In the genomic region with DNA sequence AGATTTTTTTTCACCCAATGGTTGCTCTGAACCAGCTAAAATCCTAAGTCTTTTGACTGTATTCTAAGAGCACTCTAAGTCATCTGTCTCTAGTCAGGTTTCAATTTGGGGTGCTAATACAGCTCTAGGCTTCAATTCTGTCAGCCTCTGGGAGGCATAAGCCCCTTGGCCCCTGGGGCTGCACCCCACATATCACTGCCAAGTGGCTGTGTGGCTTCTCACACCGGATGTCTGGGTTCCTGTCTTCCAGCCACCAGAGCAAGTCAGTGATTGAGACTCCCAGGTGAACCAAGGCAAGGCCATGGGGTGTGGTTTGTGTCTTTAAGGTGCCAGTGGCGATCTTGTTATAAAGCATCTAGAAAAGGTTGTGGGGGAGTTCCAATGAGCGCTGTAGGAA, we compare ENCODE assay signal across 1 cellular context.
TF ChIP-seq lines count a peak whose summit lies in the region.

No MANE protein-coding gene starts in this region.

TF ChIP-seq in GM23338, 12 proteins besides CTCF, POLR2A, EP300 and RAD21:
- TF ChIP-seq, protein P1, sequence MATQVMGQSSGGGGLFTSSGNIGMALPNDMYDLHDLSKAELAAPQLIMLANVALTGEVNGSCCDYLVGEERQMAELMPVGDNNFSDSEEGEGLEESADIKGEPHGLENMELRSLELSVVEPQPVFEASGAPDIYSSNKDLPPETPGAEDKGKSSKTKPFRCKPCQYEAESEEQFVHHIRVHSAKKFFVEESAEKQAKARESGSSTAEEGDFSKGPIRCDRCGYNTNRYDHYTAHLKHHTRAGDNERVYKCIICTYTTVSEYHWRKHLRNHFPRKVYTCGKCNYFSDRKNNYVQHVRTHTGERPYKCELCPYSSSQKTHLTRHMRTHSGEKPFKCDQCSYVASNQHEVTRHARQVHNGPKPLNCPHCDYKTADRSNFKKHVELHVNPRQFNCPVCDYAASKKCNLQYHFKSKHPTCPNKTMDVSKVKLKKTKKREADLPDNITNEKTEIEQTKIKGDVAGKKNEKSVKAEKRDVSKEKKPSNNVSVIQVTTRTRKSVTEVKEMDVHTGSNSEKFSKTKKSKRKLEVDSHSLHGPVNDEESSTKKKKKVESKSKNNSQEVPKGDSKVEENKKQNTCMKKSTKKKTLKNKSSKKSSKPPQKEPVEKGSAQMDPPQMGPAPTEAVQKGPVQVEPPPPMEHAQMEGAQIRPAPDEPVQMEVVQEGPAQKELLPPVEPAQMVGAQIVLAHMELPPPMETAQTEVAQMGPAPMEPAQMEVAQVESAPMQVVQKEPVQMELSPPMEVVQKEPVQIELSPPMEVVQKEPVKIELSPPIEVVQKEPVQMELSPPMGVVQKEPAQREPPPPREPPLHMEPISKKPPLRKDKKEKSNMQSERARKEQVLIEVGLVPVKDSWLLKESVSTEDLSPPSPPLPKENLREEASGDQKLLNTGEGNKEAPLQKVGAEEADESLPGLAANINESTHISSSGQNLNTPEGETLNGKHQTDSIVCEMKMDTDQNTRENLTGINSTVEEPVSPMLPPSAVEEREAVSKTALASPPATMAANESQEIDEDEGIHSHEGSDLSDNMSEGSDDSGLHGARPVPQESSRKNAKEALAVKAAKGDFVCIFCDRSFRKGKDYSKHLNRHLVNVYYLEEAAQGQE (IDR thresholded peaks at IDR 0.05; ENCODE audit: unreplicated experiment), result no peak
- TF ChIP-seq ZNF114 (CRISPR knock-in tag; IDR thresholded peaks at IDR 0.05), result no peak
- TF ChIP-seq EZH2 (IDR thresholded peaks at IDR 0.05; ENCODE audit: low read depth, unreplicated experiment), result no peak
- TF ChIP-seq, protein P2, sequence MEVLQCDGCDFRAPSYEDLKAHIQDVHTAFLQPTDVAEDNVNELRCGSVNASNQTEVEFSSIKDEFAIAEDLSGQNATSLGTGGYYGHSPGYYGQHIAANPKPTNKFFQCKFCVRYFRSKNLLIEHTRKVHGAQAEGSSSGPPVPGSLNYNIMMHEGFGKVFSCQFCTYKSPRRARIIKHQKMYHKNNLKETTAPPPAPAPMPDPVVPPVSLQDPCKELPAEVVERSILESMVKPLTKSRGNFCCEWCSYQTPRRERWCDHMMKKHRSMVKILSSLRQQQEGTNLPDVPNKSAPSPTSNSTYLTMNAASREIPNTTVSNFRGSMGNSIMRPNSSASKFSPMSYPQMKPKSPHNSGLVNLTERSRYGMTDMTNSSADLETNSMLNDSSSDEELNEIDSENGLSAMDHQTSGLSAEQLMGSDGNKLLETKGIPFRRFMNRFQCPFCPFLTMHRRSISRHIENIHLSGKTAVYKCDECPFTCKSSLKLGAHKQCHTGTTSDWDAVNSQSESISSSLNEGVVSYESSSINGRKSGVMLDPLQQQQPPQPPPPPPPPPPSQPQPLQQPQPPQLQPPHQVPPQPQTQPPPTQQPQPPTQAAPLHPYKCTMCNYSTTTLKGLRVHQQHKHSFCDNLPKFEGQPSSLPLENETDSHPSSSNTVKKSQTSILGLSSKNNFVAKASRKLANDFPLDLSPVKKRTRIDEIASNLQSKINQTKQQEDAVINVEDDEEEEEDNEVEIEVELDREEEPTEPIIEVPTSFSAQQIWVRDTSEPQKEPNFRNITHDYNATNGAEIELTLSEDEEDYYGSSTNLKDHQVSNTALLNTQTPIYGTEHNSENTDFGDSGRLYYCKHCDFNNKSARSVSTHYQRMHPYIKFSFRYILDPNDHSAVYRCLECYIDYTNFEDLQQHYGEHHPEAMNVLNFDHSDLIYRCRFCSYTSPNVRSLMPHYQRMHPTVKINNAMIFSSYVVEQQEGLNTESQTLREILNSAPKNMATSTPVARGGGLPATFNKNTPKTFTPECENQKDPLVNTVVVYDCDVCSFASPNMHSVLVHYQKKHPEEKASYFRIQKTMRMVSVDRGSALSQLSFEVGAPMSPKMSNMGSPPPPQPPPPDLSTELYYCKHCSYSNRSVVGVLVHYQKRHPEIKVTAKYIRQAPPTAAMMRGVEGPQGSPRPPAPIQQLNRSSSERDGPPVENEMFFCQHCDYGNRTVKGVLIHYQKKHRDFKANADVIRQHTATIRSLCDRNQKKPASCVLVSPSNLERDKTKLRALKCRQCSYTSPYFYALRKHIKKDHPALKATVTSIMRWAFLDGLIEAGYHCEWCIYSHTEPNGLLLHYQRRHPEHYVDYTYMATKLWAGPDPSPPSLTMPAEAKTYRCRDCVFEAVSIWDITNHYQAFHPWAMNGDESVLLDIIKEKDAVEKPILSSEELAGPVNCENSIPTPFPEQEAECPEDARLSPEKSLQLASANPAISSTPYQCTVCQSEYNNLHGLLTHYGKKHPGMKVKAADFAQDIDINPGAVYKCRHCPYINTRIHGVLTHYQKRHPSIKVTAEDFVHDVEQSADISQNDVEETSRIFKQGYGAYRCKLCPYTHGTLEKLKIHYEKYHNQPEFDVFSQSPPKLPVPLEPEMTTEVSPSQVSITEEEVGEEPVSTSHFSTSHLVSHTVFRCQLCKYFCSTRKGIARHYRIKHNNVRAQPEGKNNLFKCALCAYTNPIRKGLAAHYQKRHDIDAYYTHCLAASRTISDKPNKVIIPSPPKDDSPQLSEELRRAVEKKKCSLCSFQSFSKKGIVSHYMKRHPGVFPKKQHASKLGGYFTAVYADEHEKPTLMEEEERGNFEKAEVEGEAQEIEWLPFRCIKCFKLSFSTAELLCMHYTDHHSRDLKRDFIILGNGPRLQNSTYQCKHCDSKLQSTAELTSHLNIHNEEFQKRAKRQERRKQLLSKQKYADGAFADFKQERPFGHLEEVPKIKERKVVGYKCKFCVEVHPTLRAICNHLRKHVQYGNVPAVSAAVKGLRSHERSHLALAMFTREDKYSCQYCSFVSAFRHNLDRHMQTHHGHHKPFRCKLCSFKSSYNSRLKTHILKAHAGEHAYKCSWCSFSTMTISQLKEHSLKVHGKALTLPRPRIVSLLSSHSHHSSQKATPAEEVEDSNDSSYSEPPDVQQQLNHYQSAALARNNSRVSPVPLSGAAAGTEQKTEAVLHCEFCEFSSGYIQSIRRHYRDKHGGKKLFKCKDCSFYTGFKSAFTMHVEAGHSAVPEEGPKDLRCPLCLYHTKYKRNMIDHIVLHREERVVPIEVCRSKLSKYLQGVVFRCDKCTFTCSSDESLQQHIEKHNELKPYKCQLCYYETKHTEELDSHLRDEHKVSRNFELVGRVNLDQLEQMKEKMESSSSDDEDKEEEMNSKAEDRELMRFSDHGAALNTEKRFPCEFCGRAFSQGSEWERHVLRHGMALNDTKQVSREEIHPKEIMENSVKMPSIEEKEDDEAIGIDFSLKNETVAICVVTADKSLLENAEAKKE (CRISPR knock-in tag; IDR thresholded peaks at IDR 0.05), result no peak
- no peak for TF ChIP-seq JUNB (IDR thresholded peaks at IDR 0.05; ENCODE audit: unreplicated experiment)
- TF ChIP-seq STAT1 (IDR thresholded peaks at IDR 0.05; ENCODE audit: unreplicated experiment), result no peak
- TF ChIP-seq CREB1 (CRISPR knock-in tag; IDR thresholded peaks at IDR 0.05; ENCODE audit: low read depth), result no peak
- no peak for TF ChIP-seq POLR2AphosphoS5 (IDR thresholded peaks at IDR 0.05; ENCODE audit: low read depth)
- TF ChIP-seq NANOG (IDR thresholded peaks at IDR 0.05; ENCODE audit: borderline replicate concordance), result no peak
